Comparison of ENCODE assay signal across 8 cellular contexts in the genomic region with DNA sequence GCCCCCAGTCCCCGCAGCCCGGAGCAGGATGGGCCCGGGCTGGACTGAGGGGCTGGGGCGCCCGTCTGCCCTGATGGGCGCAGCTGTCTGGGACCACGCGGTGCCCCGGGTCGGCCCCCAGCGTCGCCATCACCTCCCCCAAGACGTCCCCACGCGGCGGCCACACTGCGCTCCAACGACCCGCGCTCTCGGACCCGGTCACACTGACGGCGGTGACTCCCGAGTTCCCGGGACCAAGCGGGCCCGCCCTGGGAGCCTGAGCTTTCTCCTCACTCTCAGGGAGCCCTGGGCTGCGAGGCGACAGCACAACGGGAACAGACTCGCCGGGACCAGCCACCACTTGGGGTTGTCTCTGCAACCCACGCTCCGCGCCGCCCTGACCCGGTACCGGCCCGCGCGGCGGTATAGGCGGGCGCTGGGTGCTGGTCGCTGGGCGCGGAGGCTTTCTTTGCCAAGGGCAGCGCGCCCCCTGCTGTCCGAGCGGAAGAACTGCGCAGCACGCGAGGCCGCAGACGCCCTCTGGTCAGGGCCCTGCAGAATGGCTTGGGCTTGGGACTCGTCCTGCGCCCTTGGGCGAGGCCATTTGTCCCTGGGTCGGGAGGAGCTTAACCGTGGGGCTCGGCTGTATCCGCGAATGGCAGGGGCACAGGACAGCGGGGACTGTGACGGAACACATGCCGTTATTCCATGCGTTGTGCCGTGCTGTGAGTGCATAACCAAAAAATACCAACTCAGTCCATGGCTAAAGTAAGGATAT. TPM values are rescaled to one million over a fixed set of nuclear protein-coding genes. Genes with fewer than 3 reads are reported as not detected.
DNase-seq lines count a peak whose midpoint lies in the region; ATAC-seq and TF ChIP-seq lines count a peak whose summit lies in the region.

No MANE protein-coding gene starts in this region.

- H3K27me3 ChIP-seq in ectodermal cell (ENCODE audit: control insufficient read depth, insufficient read depth, low read length, poor library complexity, severe bottlenecking) (peaks cover 24% of the 10 kb centered on the region), lower lobe of right lung (ENCODE audit: low read depth) (no peaks in the 10 kb centered on the region)

- H3K9me3 ChIP-seq in ectodermal cell (ENCODE audit: control insufficient read depth, low read length) (no peaks in the 10 kb centered on the region), lower lobe of right lung (no peaks in the 10 kb centered on the region)

- H3K27me3 Mint-ChIP-seq in activated CD4-positive, alpha-beta memory T cell treated with anti-CD3 and anti-CD28 coated beads, Interleukin-2, amount 10 ng/mL, durations not matched to agents 7 days and 5 days: no peaks in the 10 kb centered on the region

- peak; percentile 100 for TF ChIP-seq CTCF in lower lobe of right lung (IDR thresholded peaks at IDR 0.05)

- ATAC-seq in GM18861 (IDR thresholded peaks at IDR 0.05; ENCODE audit: unreplicated experiment) (peak; percentile 69), HG03175 (IDR thresholded peaks at IDR 0.05; ENCODE audit: unreplicated experiment) (peak; percentile 88), lower lobe of right lung (peak; percentile 98)

- DNase-seq in AG08395 (ENCODE audit: low spot score) (peak; percentile 77), NCI-H748 (lab: John Stamatoyannopoulos, UW; ENCODE audit: unreplicated experiment) (peak; percentile 81), lower lobe of right lung (peak; percentile 88)
- DNase-seq in activated CD4-positive, alpha-beta memory T cell treated with anti-CD3 and anti-CD28 coated beads, Interleukin-2, amount 10 ng/mL, durations not matched to agents 7 days and 5 days: peak; percentile 74
- peak; percentile 64 to 75 for DNase-seq in stimulated activated CD4-positive, alpha-beta T cell treated with anti-CD3 and anti-CD28 coated beads, Interleukin-4, amount 100 ng/mL, for 4 hours

- H3K36me3 ChIP-seq in ectodermal cell (ENCODE audit: control insufficient read depth, insufficient read depth, low read length) (no peaks in the 10 kb centered on the region), lower lobe of right lung (no peaks in the 10 kb centered on the region)

- CTCF ChIA-PET in activated CD4-positive, alpha-beta memory T cell treated with anti-CD3 and anti-CD28 coated beads, Interleukin-2, amount 10 ng/mL, durations not matched to agents 7 days and 5 days (lab: Charles Lee): interaction anchor here (0.9 to 4.2 kb wide), 16 partner anchors 9 to 384 kb away, joined by 3 to 80 read pairs (median 4); partner anchors contain the start of gene IMPA2

- H3K27ac ChIP-seq in ectodermal cell (ENCODE audit: insufficient read depth, low read depth, low read length, poor library complexity, severe bottlenecking): no peak overlapping the region
- H3K27ac ChIP-seq in lower lobe of right lung: no peak overlapping the region

- intact Hi-C loops in lower lobe of right lung (cut with DNase I): no loop called here

- 1% methylated on average over 70 of the region's 70 CpGs for WGBS in ectodermal cell, 2 experiments

- peak overlapping the region; percentile 61 for H3K4me3 ChIP-seq in ectodermal cell (ENCODE audit: insufficient read depth, low read depth, low read length)
- peak overlapping the region; percentile 63 for H3K4me3 ChIP-seq in lower lobe of right lung

- peak overlapping the region; percentile 33 for H3K4me3 Mint-ChIP-seq in activated CD4-positive, alpha-beta memory T cell treated with anti-CD3 and anti-CD28 coated beads, Interleukin-2, amount 10 ng/mL, durations not matched to agents 7 days and 5 days

- POLR2A ChIA-PET in activated CD4-positive, alpha-beta memory T cell treated with anti-CD3 and anti-CD28 coated beads, Interleukin-2, amount 10 ng/mL, durations not matched to agents 7 days and 5 days (lab: Charles Lee): interaction anchor here (1.1 kb wide), 1 partner anchor 92 kb away, joined by 3 read pairs; no protein-coding TSS in a partner anchor

- H3K4me1 ChIP-seq in ectodermal cell (ENCODE audit: control insufficient read depth, insufficient read depth, low read length): no peaks in the 10 kb centered on the region
- peaks cover 16% of the 10 kb centered on the region for H3K4me1 ChIP-seq in lower lobe of right lung

- H3K4me1 Mint-ChIP-seq in activated CD4-positive, alpha-beta memory T cell treated with anti-CD3 and anti-CD28 coated beads, Interleukin-2, amount 10 ng/mL, durations not matched to agents 7 days and 5 days: peaks cover 20% of the 10 kb centered on the region

- H3K36me3 Mint-ChIP-seq in activated CD4-positive, alpha-beta memory T cell treated with anti-CD3 and anti-CD28 coated beads, Interleukin-2, amount 10 ng/mL, durations not matched to agents 7 days and 5 days (ENCODE audit: low read depth): no peaks in the 10 kb centered on the region

- no peak overlapping the region for H3K27ac Mint-ChIP-seq in activated CD4-positive, alpha-beta memory T cell treated with anti-CD3 and anti-CD28 coated beads, Interleukin-2, amount 10 ng/mL, durations not matched to agents 7 days and 5 days

- H3K9me3 Mint-ChIP-seq in activated CD4-positive, alpha-beta memory T cell treated with anti-CD3 and anti-CD28 coated beads, Interleukin-2, amount 10 ng/mL, durations not matched to agents 7 days and 5 days: no peaks in the 10 kb centered on the region

RNA-seq across cellular contexts. Expression of gene ANKRD62, which starts 54.8 kb away (rescaled TPM):
- not detected for total RNA-seq in activated CD4-positive, alpha-beta memory T cell treated with anti-CD3 and anti-CD28 coated beads, Interleukin-2, amount 10 ng/mL, durations not matched to agents 7 days and 5 days
- polyA plus RNA-seq in ectodermal cell (2013, experiment 1 of 4): not detected
- polyA plus RNA-seq in ectodermal cell (2013, experiment 2 of 4): not detected
- polyA plus RNA-seq in ectodermal cell (2013, experiment 3 of 4): not detected
- polyA plus RNA-seq in ectodermal cell (2013, experiment 4 of 4): not detected
- 0.27 TPM for total RNA-seq in lower lobe of right lung

RNA-seq across cellular contexts. Expression of gene IMPA2, which starts 57.5 kb away (rescaled TPM):
- 10 to 100 TPM; 12.6 to 15.4 TPM for total RNA-seq in activated CD4-positive, alpha-beta memory T cell treated with anti-CD3 and anti-CD28 coated beads, Interleukin-2, amount 10 ng/mL, durations not matched to agents 7 days and 5 days
- polyA plus RNA-seq in ectodermal cell (2013, experiment 1 of 4): 137 TPM
- polyA plus RNA-seq in ectodermal cell (2013, experiment 2 of 4): 116 TPM
- polyA plus RNA-seq in ectodermal cell (2013, experiment 3 of 4): 101 TPM
- 98.2 TPM for polyA plus RNA-seq in ectodermal cell (2013, experiment 4 of 4)
- total RNA-seq in lower lobe of right lung: 54.2 TPM
